In genomic region chr6:30820196-30820595, GRCh38 we compare ENCODE assay signal across 9 cellular contexts.
DNase-seq lines count a peak whose midpoint lies in the region; ATAC-seq and TF ChIP-seq lines count a peak whose summit lies in the region.
"Had no signal": no experiment of that assay in that cellular context is flagged by ENCODE, and none has a peak within 500 bp of the region (broad histone marks: within the 10 kb centered on the region; RNA-seq: fewer than 3 reads in every experiment).

No MANE protein-coding gene starts in this region.

- no peaks in the 10 kb centered on the region for H3K9me3 ChIP-seq in SK-N-SH

- H3K4me3 ChIP-seq in SK-N-SH (ENCODE audit: low read depth in 2 of 2, low read length in 1 of 2), result no peak overlapping the region
- H3K4me3 ChIP-seq in fibroblast of pulmonary artery (replicated peaks; ENCODE audit: low read depth, low read length), result no peak overlapping the region

- no peak overlapping the region for H3K4me3 Mint-ChIP-seq in effector memory CD8-positive, alpha-beta T cell
- H3K4me3 Mint-ChIP-seq: IgD-negative memory B cell had no signal

- no peaks in the 10 kb centered on the region for H3K36me3 ChIP-seq in SK-N-SH (replicated peaks in 1 of 2; ENCODE audit: control insufficient read depth in 1 of 2, insufficient read depth in 2 of 2, low read length in 1 of 2)

- no peak for TF ChIP-seq RAD21 in SK-N-SH (IDR thresholded peaks at IDR 0.05; ENCODE audit: low read length)

- ATAC-seq in effector memory CD8-positive, alpha-beta T cell (replicated peaks), result no peak

- CTCF ChIA-PET in SK-N-SH (lab: Yijun Ruan, JAX), result interaction anchor here (0.9 to 4.0 kb wide), 4 partner anchors 8 to 267 kb away, joined by 3 to 26 read pairs (median 12); no protein-coding TSS in a partner anchor

- peaks cover 0 to 16% of the 10 kb centered on the region in 2 donors for H3K27me3 Mint-ChIP-seq in effector memory CD8-positive, alpha-beta T cell

- no peak overlapping the region for H3K9ac ChIP-seq in SK-N-SH

- DNase-seq in DMS53 treated with DMSO at 0.1 percent for 48 hours (lab: John Stamatoyannopoulos, UW; ENCODE audit: unreplicated experiment), result peak; percentile 16
- no peak for DNase-seq in SK-N-SH
- DNase-seq in fibroblast of pulmonary artery (ENCODE audit: low read depth), result peak; percentile 80
- peak; percentile 87 for DNase-seq in posterior vena cava (ENCODE audit: low spot score)
- no peak for DNase-seq in NCI-H146 treated with DMSO at 0.1 percent for 48 hours (lab: John Stamatoyannopoulos, UW; ENCODE audit: unreplicated experiment)
- no peak for DNase-seq in effector memory CD8-positive, alpha-beta T cell
- no peak for DNase-seq in DMS79 (lab: John Stamatoyannopoulos, UW)
- DNase-seq in NCI-H1048 (lab: John Stamatoyannopoulos, UW), result no peak

- intact Hi-C loops in posterior vena cava (cut with DNase I), result loop anchor here in 1 of 2 donors (5.0 kb wide), 1 partner anchor 78 kb away; the partner anchor contains the start of genes FLOT1 and IER3

- H3K27me3 ChIP-seq in SK-N-SH (ENCODE audit: insufficient read depth), result no peaks in the 10 kb centered on the region

- peak; percentile 25 for TF ChIP-seq CTCF in SK-N-SH (IDR thresholded peaks at IDR 0.05)
- peak; percentile 30 for TF ChIP-seq CTCF in fibroblast of pulmonary artery (IDR thresholded peaks at IDR 0.05; ENCODE audit: low read length, missing control alignments)

- H3K9me3 Mint-ChIP-seq in effector memory CD8-positive, alpha-beta T cell, result no peaks in the 10 kb centered on the region
- H3K9me3 Mint-ChIP-seq: IgD-negative memory B cell had no signal

- H3K79me2 ChIP-seq in SK-N-SH (ENCODE audit: insufficient read depth), result no peaks in the 10 kb centered on the region

- H3K36me3 Mint-ChIP-seq in effector memory CD8-positive, alpha-beta T cell (ENCODE audit: insufficient read depth), result peaks cover 13% of the 10 kb centered on the region

- no peaks in the 10 kb centered on the region for H4K20me1 ChIP-seq in SK-N-SH (ENCODE audit: insufficient read depth)

- H3K27ac Mint-ChIP-seq in effector memory CD8-positive, alpha-beta T cell, result no peak overlapping the region

- peaks cover 0 to 28% of the 10 kb centered on the region in 2 experiments; a peak in 2 of 4 replicates for H3K4me1 ChIP-seq in SK-N-SH (ENCODE audit: control insufficient read depth in 1 of 2, insufficient read depth in 2 of 2, low read depth in 1 of 2, low read length in 1 of 2)

- H3K9me2 ChIP-seq in SK-N-SH, result no peaks in the 10 kb centered on the region

- TF ChIP-seq EP300 in SK-N-SH (IDR thresholded peaks at IDR 0.05; ENCODE audit: borderline replicate concordance in 1 of 2, low read depth in 1 of 2, low read length in 1 of 2), result no peak

- 0 out of 2 replicates have a peak overlapping the region, but pooled peaks have one; percentile 5 for H3K4me2 ChIP-seq in SK-N-SH

- peaks cover 8 to 21% of the 10 kb centered on the region in 2 donors for H3K4me1 Mint-ChIP-seq in effector memory CD8-positive, alpha-beta T cell (ENCODE audit: low read depth in 2 of 2)

- 100% methylated on average over 1 of the region's 1 CpG for WGBS in SK-N-SH (ENCODE audit: low lambda C conversion rate)

- H3F3A ChIP-seq in SK-N-SH (replicated peaks; ENCODE audit: insufficient read depth), result peaks cover 15% of the 10 kb centered on the region

- POLR2A ChIA-PET in SK-N-SH (lab: Yijun Ruan, JAX), result no interaction called here

- peak overlapping the region; percentile 58 for H2AFZ ChIP-seq in SK-N-SH (ENCODE audit: low read depth)

- H3K27ac ChIP-seq in SK-N-SH (ENCODE audit: low read depth in 2 of 2, low read length in 1 of 2), result peak overlapping the region in 1 of 2 experiments; percentile 80; a peak in 2 of 4 replicates

TF ChIP-seq in SK-N-SH, 30 proteins besides CTCF, POLR2A, EP300 and RAD21:
- 0 out of 2 replicates have a peak, but pooled peaks have one; percentile 45 for TF ChIP-seq MAX (IDR thresholded peaks at IDR 0.05; ENCODE audit: low read depth)
- TF ChIP-seq NRF1 (IDR thresholded peaks at IDR 0.05; ENCODE audit: low read depth, low read length), result no peak
- peak; percentile 38; the same call in 1 of the 2 replicates for TF ChIP-seq ELF1 (IDR thresholded peaks at IDR 0.05)
- no peak for TF ChIP-seq SIN3A (IDR thresholded peaks at IDR 0.05; ENCODE audit: borderline replicate concordance, low read depth, low read length)

Comparison
In these comparisons a context has a peak if more than half of its experiments do, and no peak if none do; other contexts are left out.
1. DNase-seq: peak in DMS53 treated with DMSO at 0.1 percent for 48 hours (single experiment), fibroblast of pulmonary artery (single experiment) and posterior vena cava (single experiment); none in SK-N-SH (single experiment), NCI-H146 treated with DMSO at 0.1 percent for 48 hours (single experiment), effector memory CD8-positive, alpha-beta T cell (0 of 3), DMS79 (single experiment) and NCI-H1048 (single experiment).